12 cellular contexts compared by ENCODE assay signal in the genomic region with DNA sequence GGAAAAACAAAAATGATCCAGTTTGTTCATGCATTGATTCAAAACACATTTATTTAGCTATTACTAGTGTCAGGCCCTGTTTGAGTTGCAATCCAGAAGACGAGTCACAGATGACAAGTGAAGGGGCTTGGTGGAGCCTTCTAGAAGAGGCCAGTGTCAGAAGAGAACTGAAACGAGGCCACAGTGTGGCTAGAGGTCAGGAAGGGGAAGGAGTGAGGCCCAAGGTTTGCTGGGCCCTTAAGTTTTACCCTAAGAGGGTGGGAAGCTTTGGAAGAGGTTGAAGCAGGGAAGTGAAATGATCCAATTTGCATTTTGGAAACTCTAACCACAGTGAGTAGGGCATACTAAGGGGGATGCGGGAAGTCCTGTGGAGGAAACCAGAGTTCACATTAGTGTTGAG. TPM values are rescaled to one million over a fixed set of nuclear protein-coding genes. Genes with fewer than 3 reads are reported as not detected.
A peak's percentile ranks its signal among the peaks of the same experiment; 100 is the strongest.
DNase-seq lines count a peak whose midpoint lies in the region; ATAC-seq and TF ChIP-seq lines count a peak whose summit lies in the region.
"Had no signal": no experiment of that assay in that cellular context is flagged by ENCODE, and none has a peak within 500 bp of the region (broad histone marks: within the 10 kb centered on the region; RNA-seq: fewer than 3 reads in every experiment).

No MANE protein-coding gene starts in this region.

- H3K9me3 Mint-ChIP-seq in CD4-positive, alpha-beta T cell, result no peaks in the 10 kb centered on the region
- H3K9me3 Mint-ChIP-seq: neural crest cell had no signal

- H3K27me3 Mint-ChIP-seq in CD4-positive, alpha-beta T cell, result no peaks in the 10 kb centered on the region

- H3K36me3 Mint-ChIP-seq in CD4-positive, alpha-beta T cell (ENCODE audit: low read depth), result no peaks in the 10 kb centered on the region

- ATAC-seq in GM18868 (IDR thresholded peaks at IDR 0.05; ENCODE audit: unreplicated experiment) (peak; percentile 85), GM21526 (IDR thresholded peaks at IDR 0.05; ENCODE audit: low FRiP score, unreplicated experiment) (peak; percentile 78), HG03139 (IDR thresholded peaks at IDR 0.05; ENCODE audit: unreplicated experiment) (peak; percentile 79)
- ATAC-seq in CD4-positive, alpha-beta T cell (ENCODE audit: poor library complexity), result no peak

- no peak overlapping the region for H3K27ac ChIP-seq in CD4-positive, alpha-beta T cell (ENCODE audit: low read depth, low read length)
- H3K27ac ChIP-seq: RWPE1, tibial artery had no signal

- no peaks in the 10 kb centered on the region for H3K27me3 ChIP-seq in CD4-positive, alpha-beta T cell (ENCODE audit: control insufficient read depth, insufficient read depth, low read length)
- H3K27me3 ChIP-seq: tibial artery had no signal

- TF ChIP-seq CTCF in CD4-positive, alpha-beta T cell (IDR thresholded peaks at IDR 0.05), result no peak

- H3K9me3 ChIP-seq in CD4-positive, alpha-beta T cell (ENCODE audit: control insufficient read depth, low read length), result no peaks in the 10 kb centered on the region
- H3K9me3 ChIP-seq: tibial artery had no signal

- H3K27ac Mint-ChIP-seq in CD4-positive, alpha-beta T cell, result no peak overlapping the region

- CTCF ChIA-PET in CD4-positive, alpha-beta T cell (lab: Charles Lee), result no interaction called here

- intact Hi-C loops in CD4-positive, alpha-beta T cell (cut with DNase I, micrococcal nuclease), result no loop called here

- POLR2A ChIA-PET in CD4-positive, alpha-beta T cell (lab: Charles Lee), result interaction anchor here (0.6 kb wide), 1 partner anchor 8 kb away, joined by 3 read pairs; no protein-coding TSS in a partner anchor

- H3K4me1 Mint-ChIP-seq in CD4-positive, alpha-beta T cell (ENCODE audit: low read depth), result no peaks in the 10 kb centered on the region
- H3K4me1 Mint-ChIP-seq: neural crest cell had no signal

- DNase-seq in medulla oblongata (ENCODE audit: extremely low spot score), result peak; percentile 6
- DNase-seq in CD4-positive, alpha-beta T cell, result no peak
- no peak for DNase-seq in SHP77 treated with DMSO at 0.1 percent for 48 hours (lab: John Stamatoyannopoulos, UW)
- DNase-seq in kidney tubule cell (ENCODE audit: low spot score), result no peak
- DNase-seq: activated CD4-positive, alpha-beta T cell treated with anti-CD3 and anti-CD28 coated beads, Interleukin-2, amount 50 U/mL, for 4 hours; NCI-H146; tibial artery had no signal

- H3K4me3 Mint-ChIP-seq in CD4-positive, alpha-beta T cell, result no peak overlapping the region
- H3K4me3 Mint-ChIP-seq: neural crest cell had no signal

RNA-seq across cellular contexts. Expression of gene TTK, which starts 25.0 kb away (rescaled TPM):
- total RNA-seq in CD4-positive, alpha-beta T cell, result under 1 TPM; 0.45 to 0.60 TPM
